22 cellular contexts compared by ENCODE assay signal in the genomic region with DNA sequence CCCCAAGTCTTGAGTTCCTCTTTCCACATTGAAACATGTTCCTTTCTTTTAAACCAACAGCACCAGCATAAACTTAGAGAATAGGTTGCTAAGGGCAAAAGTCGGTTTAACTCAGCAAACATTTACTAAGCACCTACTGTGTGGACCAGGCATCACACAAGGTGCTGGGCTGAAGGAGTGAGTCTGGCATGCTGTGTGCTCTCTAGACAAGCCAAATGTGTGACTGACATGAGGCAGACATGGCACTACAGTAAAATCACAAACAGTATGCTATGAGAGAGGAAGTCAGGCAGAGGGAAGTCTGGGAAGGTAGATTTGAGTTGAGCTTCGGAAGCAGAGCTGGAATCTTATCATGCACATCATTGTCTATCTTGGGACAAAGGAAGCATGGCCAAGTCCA. TPM values are rescaled to one million over a fixed set of nuclear protein-coding genes. Genes with fewer than 3 reads are reported as not detected.
DNase-seq lines count a peak whose midpoint lies in the region; ATAC-seq lines count a peak whose summit lies in the region.
"Had no signal": no experiment of that assay in that cellular context is flagged by ENCODE, and none has a peak within 500 bp of the region (broad histone marks: within the 10 kb centered on the region; RNA-seq: fewer than 3 reads in every experiment).

No MANE protein-coding gene starts in this region.

- peaks cover 14% of the 10 kb centered on the region for H3K9me3 Mint-ChIP-seq in stimulated activated effector memory CD8-positive, alpha-beta T cell treated with anti-CD3 and anti-CD28 coated beads, Interleukin-12 subunit alpha, Interleukin-12 subunit beta, amount 100 ng/mL, for 72 hours

- H3K4me3 Mint-ChIP-seq in stimulated activated effector memory CD8-positive, alpha-beta T cell treated with anti-CD3 and anti-CD28 coated beads, Interleukin-12 subunit alpha, Interleukin-12 subunit beta, amount 100 ng/mL, for 72 hours: no peak overlapping the region
- no peak overlapping the region for H3K4me3 Mint-ChIP-seq in T-helper 17 cell
- H3K4me3 Mint-ChIP-seq: activated T-helper 1 cell treated with anti-CD3 and anti-CD28 coated beads, Interleukin-12 subunit alpha, Interleukin-12 subunit beta, Interleukin-2, Interleukin-4 antibody, amounts not matched to agents 30 ng/mL and 10 ng/mL and 1 ng/mL, durations not matched to agents 14 hours and 24 hours and 36 hours; CD4-positive, CD25-positive, alpha-beta regulatory T cell had no signal

- peak overlapping the region; percentile 0 for H3K27ac Mint-ChIP-seq in stimulated activated effector memory CD8-positive, alpha-beta T cell treated with anti-CD3 and anti-CD28 coated beads, Interleukin-12 subunit alpha, Interleukin-12 subunit beta, amount 100 ng/mL, for 72 hours
- H3K27ac Mint-ChIP-seq in T-helper 17 cell: no peak overlapping the region
- H3K27ac Mint-ChIP-seq: activated T-helper 1 cell treated with anti-CD3 and anti-CD28 coated beads, Interleukin-12 subunit alpha, Interleukin-12 subunit beta, Interleukin-2, Interleukin-4 antibody, amounts not matched to agents 30 ng/mL and 10 ng/mL and 1 ng/mL, durations not matched to agents 14 hours and 24 hours and 36 hours had no signal

- H3K9me3 ChIP-seq in T-helper 17 cell (ENCODE audit: control insufficient read depth, low read length, poor library complexity, severe bottlenecking): peaks cover 7% of the 10 kb centered on the region
- H3K9me3 ChIP-seq: lower lobe of right lung had no signal

- ATAC-seq in Right ventricle myocardium superior (ENCODE audit: poor library complexity) (peak; percentile 83), T-helper 17 cell (no peak)
- no peak for ATAC-seq in stimulated activated effector memory CD8-positive, alpha-beta T cell treated with anti-CD3 and anti-CD28 coated beads, Interleukin-12 subunit alpha, Interleukin-12 subunit beta, amount 100 ng/mL, for 72 hours
- ATAC-seq: PC-3 had no signal

- peak; percentile 34 for DNase-seq in NOMO-1 treated with DMSO at 0.1 percent for 48 hours (lab: John Stamatoyannopoulos, UW; ENCODE audit: unreplicated experiment)
- DNase-seq in NOMO-1 treated with dmso at 0.1 percent for 144 hours (lab: John Stamatoyannopoulos, UW; ENCODE audit: unreplicated experiment): no peak
- peak; percentile 48 for DNase-seq in MV-4-11 (lab: John Stamatoyannopoulos, UW)
- no peak for DNase-seq in Right ventricle myocardium superior
- no peak for DNase-seq in stimulated activated effector memory CD8-positive, alpha-beta T cell treated with anti-CD3 and anti-CD28 coated beads, Interleukin-12 subunit alpha, Interleukin-12 subunit beta, amount 100 ng/mL, for 72 hours (ENCODE audit: low spot score in 2 of 2)
- DNase-seq in DMS 273 (lab: John Stamatoyannopoulos, UW; ENCODE audit: unreplicated experiment): no peak
- DNase-seq in T-helper 17 cell: no peak
- no peak for DNase-seq in T-helper 1 cell
- DNase-seq: activated CD4-positive, alpha-beta T cell treated with anti-CD3 and anti-CD28 coated beads, Interleukin-2, amount 50 U/mL, for 48 hours; CD4-positive, CD25-positive, alpha-beta regulatory T cell; erythroblast; HCEC 1CT; lower lobe of right lung; NCI-H187; NCI-H510A; PC-3; SK-N-SH had no signal

- intact Hi-C loops in Right ventricle myocardium superior (cut with DNase I): no loop called here

- peaks cover 14% of the 10 kb centered on the region for H3K4me1 Mint-ChIP-seq in stimulated activated effector memory CD8-positive, alpha-beta T cell treated with anti-CD3 and anti-CD28 coated beads, Interleukin-12 subunit alpha, Interleukin-12 subunit beta, amount 100 ng/mL, for 72 hours
- H3K4me1 Mint-ChIP-seq in T-helper 17 cell: peaks cover 2% of the 10 kb centered on the region

- H3K27me3 Mint-ChIP-seq in T-helper 17 cell: no peaks in the 10 kb centered on the region

- no peaks in the 10 kb centered on the region for H3K36me3 Mint-ChIP-seq in stimulated activated effector memory CD8-positive, alpha-beta T cell treated with anti-CD3 and anti-CD28 coated beads, Interleukin-12 subunit alpha, Interleukin-12 subunit beta, amount 100 ng/mL, for 72 hours
- H3K36me3 Mint-ChIP-seq in T-helper 17 cell (ENCODE audit: low read depth): peaks cover 4% of the 10 kb centered on the region

RNA-seq across cellular contexts. Expression of a gene that starts 10.9 kb away (rescaled TPM):
- total RNA-seq in Right ventricle myocardium superior (87.5 TPM), T-helper 17 cell (1 to 10 TPM; 1.5 to 2.9 TPM)

RNA-seq across cellular contexts. Expression of a gene that starts 29.9 kb away (rescaled TPM):
- total RNA-seq in Right ventricle myocardium superior (35.1 TPM), T-helper 17 cell (1 to 10 TPM in 1 of 2 donors, under 1 TPM in 1; 0.27 to 1.4 TPM)

RNA-seq across cellular contexts. Expression of a gene that starts 37.6 kb away (rescaled TPM):
- total RNA-seq in Right ventricle myocardium superior (not detected), T-helper 17 cell (not detected)
- total RNA-seq: activated T-helper 1 cell treated with anti-CD3 and anti-CD28 coated beads, Interleukin-12 subunit alpha, Interleukin-12 subunit beta, Interleukin-2, Interleukin-4 antibody, amounts not matched to agents 30 ng/mL and 10 ng/mL and 1 ng/mL, durations not matched to agents 14 hours and 24 hours and 36 hours; bronchial epithelial cell; CD4-positive, CD25-positive, alpha-beta regulatory T cell; HT1080; lower lobe of right lung; PC-3; posterior vena cava; smooth muscle cell had no signal

RNA-seq across cellular contexts. Expression of a gene that starts 52.0 kb away (rescaled TPM):
- 11.4 TPM for total RNA-seq in Right ventricle myocardium superior
- 10 to 100 TPM; 12.1 to 12.5 TPM for total RNA-seq in T-helper 17 cell

Comparison
In these comparisons a context has a peak if more than half of its experiments do, and no peak if none do; other contexts are left out.
1. DNase-seq: peak in NOMO-1 treated with DMSO at 0.1 percent for 48 hours (single experiment) and MV-4-11 (single experiment); none in NOMO-1 treated with dmso at 0.1 percent for 144 hours (single experiment), Right ventricle myocardium superior (single experiment), stimulated activated effector memory CD8-positive, alpha-beta T cell treated with anti-CD3 and anti-CD28 coated beads, Interleukin-12 subunit alpha, Interleukin-12 subunit beta, amount 100 ng/mL, for 72 hours (0 of 2), DMS 273 (single experiment), T-helper 17 cell (0 of 3) and T-helper 1 cell (0 of 5).
2. RNA of a gene that starts 10.9 kb away (total RNA-seq): 87.5 TPM in Right ventricle myocardium superior (single experiment); 1.5 to 2.9 TPM in T-helper 17 cell; every median in the first group is over 10 times any median in the second.
3. RNA of a gene that starts 29.9 kb away (total RNA-seq): 35.1 TPM in Right ventricle myocardium superior (single experiment); 0.27 to 1.4 TPM in T-helper 17 cell; every median in the first group is over 10 times any median in the second.